ENCODE assay signal across 8 cellular contexts in the genomic region with DNA sequence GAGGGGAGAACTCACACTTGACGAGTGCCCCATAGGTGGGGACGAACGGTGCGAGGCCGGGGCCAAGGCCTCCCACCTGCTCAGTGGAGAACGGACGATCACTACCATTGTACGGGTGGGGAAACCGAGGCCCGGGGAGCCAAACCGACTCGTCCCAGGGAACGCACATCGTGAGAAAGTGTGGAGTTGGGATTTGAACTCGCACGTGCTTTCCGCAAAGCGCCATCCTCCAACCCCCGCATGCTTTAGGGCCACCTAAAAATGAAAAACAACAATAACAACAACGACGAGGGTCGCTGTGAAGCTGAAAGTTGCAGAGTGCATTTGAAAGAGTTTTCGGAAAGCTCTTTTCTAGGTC. TPM values are rescaled to one million over a fixed set of nuclear protein-coding genes. Genes with fewer than 3 reads are reported as not detected.
DNase-seq lines count a peak whose midpoint lies in the region; ATAC-seq and TF ChIP-seq lines count a peak whose summit lies in the region.

No MANE protein-coding gene starts in this region.

- H3K4me3 ChIP-seq in ascending aorta: peak overlapping the region; percentile 91 to 100
- H3K4me3 ChIP-seq in kidney epithelial cell (ENCODE audit: low read depth, low read length): peak overlapping the region; percentile 67
- peak overlapping the region; percentile 71 to 83 for H3K4me3 ChIP-seq in testis

- H3K27me3 ChIP-seq in ascending aorta (no peaks in the 10 kb centered on the region), kidney epithelial cell (ENCODE audit: control insufficient read depth, insufficient read depth, low read length) (peaks cover 2% of the 10 kb centered on the region), testis (no peaks in the 10 kb centered on the region)

- peaks cover 49% of the 10 kb centered on the region for H3K4me1 Mint-ChIP-seq in T-helper 1 cell treated with Interleukin-12 subunit alpha and Interleukin-12 subunit beta and Interleukin-4 antibody, amounts not matched to agents 30 μg/mL and 1 μg/mL, for 36 hours (ENCODE audit: low read depth)

- H3K9me3 Mint-ChIP-seq in T-helper 1 cell treated with Interleukin-12 subunit alpha and Interleukin-12 subunit beta and Interleukin-4 antibody, amounts not matched to agents 30 μg/mL and 1 μg/mL, for 36 hours: no peaks in the 10 kb centered on the region

- DNase-seq in T-helper 1 cell (no peak), ascending aorta (ENCODE audit: low spot score in 2 of 2) (no peak), kidney epithelial cell (ENCODE audit: low read depth) (no peak), testis (no peak), A172 (ENCODE audit: low spot score) (no peak), COR-L47 (lab: John Stamatoyannopoulos, UW) (no peak)

- H3K36me3 ChIP-seq in ascending aorta (peaks cover 0 to under 1% of the 10 kb centered on the region in 2 donors), kidney epithelial cell (ENCODE audit: control insufficient read depth, insufficient read depth, low read length) (no peaks in the 10 kb centered on the region), testis (ENCODE audit: low read depth, missing control alignments) (no peaks in the 10 kb centered on the region)

- WGBS in testis, 2 donors: 1% methylated on average over 17 to 23 of the region's 23 CpGs

- H3K9me3 ChIP-seq in ascending aorta (no peaks in the 10 kb centered on the region), testis (no peaks in the 10 kb centered on the region)

- no peak for TF ChIP-seq POLR2A in testis (IDR thresholded peaks at IDR 0.05)

- H3K27ac Mint-ChIP-seq in T-helper 1 cell treated with Interleukin-12 subunit alpha and Interleukin-12 subunit beta and Interleukin-4 antibody, amounts not matched to agents 30 μg/mL and 1 μg/mL, for 36 hours: peak overlapping the region; percentile 90

- H3K4me1 ChIP-seq in ascending aorta (peaks cover 12% of the 10 kb centered on the region in 2 donors), testis (peaks cover 3% of the 10 kb centered on the region)

- ATAC-seq in GM19395 (IDR thresholded peaks at IDR 0.05; ENCODE audit: unreplicated experiment): no peak

- H3K27me3 Mint-ChIP-seq in T-helper 1 cell treated with Interleukin-12 subunit alpha and Interleukin-12 subunit beta and Interleukin-4 antibody, amounts not matched to agents 30 μg/mL and 1 μg/mL, for 36 hours (ENCODE audit: low read depth): no peaks in the 10 kb centered on the region

- H3K36me3 Mint-ChIP-seq in T-helper 1 cell treated with Interleukin-12 subunit alpha and Interleukin-12 subunit beta and Interleukin-4 antibody, amounts not matched to agents 30 μg/mL and 1 μg/mL, for 36 hours (ENCODE audit: low read depth): peaks cover 46% of the 10 kb centered on the region

- peak overlapping the region; percentile 94 for H3K4me3 Mint-ChIP-seq in T-helper 1 cell treated with Interleukin-12 subunit alpha and Interleukin-12 subunit beta and Interleukin-4 antibody, amounts not matched to agents 30 μg/mL and 1 μg/mL, for 36 hours

- TF ChIP-seq CTCF in ascending aorta (IDR thresholded peaks at IDR 0.05): no peak
- TF ChIP-seq CTCF in kidney epithelial cell (IDR thresholded peaks at IDR 0.05; ENCODE audit: insufficient read depth, low read length, poor library complexity, severe bottlenecking): no peak
- no peak for TF ChIP-seq CTCF in testis (IDR thresholded peaks at IDR 0.05)

- intact Hi-C loops in ascending aorta (cut with DNase I): loop anchor here (5.0 kb wide), 3 partner anchors 194 to 446 kb away; a partner anchor contains a TSS
- intact Hi-C loops in testis (cut with DNase I; ENCODE audit: low total_unique reads): no loop called here

- H3K27ac ChIP-seq in ascending aorta (peak overlapping the region; percentile 73 to 90), testis (peak overlapping the region; percentile 48 to 75)

RNA-seq across cellular contexts. Expression of a gene that starts 0.5 kb away (rescaled TPM):
- total RNA-seq in ascending aorta (178 TPM), kidney epithelial cell (72.2 and 81.5 TPM in 2 replicates), testis (10 to 100 TPM; 51.2 to 56.3 TPM)
- polyA plus RNA-seq in testis (ENCODE audit: insufficient read depth, low read depth, low replicate concordance): 33.2 TPM
- 72.5 and 108 TPM in 2 replicates for total RNA-seq in A172 (2014; rRNA removed; shearing (Covaris generic))

RNA-seq across cellular contexts. Expression of a gene that starts 6.4 kb away (rescaled TPM):
- total RNA-seq in ascending aorta (not detected), kidney epithelial cell (0.27 TPM in 1 of 2 replicates, not detected in the other), testis (under 1 TPM in 1 of 2 donors, not detected in 1; 0.87 TPM)
- 3.6 TPM for polyA plus RNA-seq in testis (ENCODE audit: insufficient read depth, low read depth, low replicate concordance)
- not detected in 2 replicates for total RNA-seq in A172 (2014; rRNA removed; shearing (Covaris generic))

RNA-seq across cellular contexts. Expression of a gene that starts 23.4 kb away (rescaled TPM):
- total RNA-seq in ascending aorta (956 TPM), kidney epithelial cell (1,699 and 2,835 TPM in 2 replicates), testis (1,000 to 10,000 TPM in 1 of 2 donors, 100 to 1,000 TPM in 1; 869 to 1,199 TPM)
- 1,270 TPM for polyA plus RNA-seq in testis (ENCODE audit: insufficient read depth, low read depth, low replicate concordance)
- total RNA-seq in A172 (2014; rRNA removed; shearing (Covaris generic)): 1,133 and 1,859 TPM in 2 replicates

RNA-seq across cellular contexts. Expression of a gene that starts 38.6 kb away (rescaled TPM):
- total RNA-seq in ascending aorta (not detected), kidney epithelial cell (not detected in 2 replicates), testis (10 to 100 TPM; 23.1 to 55.3 TPM)
- 71.0 TPM for polyA plus RNA-seq in testis (ENCODE audit: insufficient read depth, low read depth, low replicate concordance)
- not detected in 2 replicates for total RNA-seq in A172 (2014; rRNA removed; shearing (Covaris generic))

RNA-seq across cellular contexts. Expression of a gene that starts 39.0 kb away (rescaled TPM):
- not detected for total RNA-seq in ascending aorta
- not detected in 2 replicates for total RNA-seq in kidney epithelial cell
- 10 to 100 TPM; 33.6 to 68.4 TPM for total RNA-seq in testis
- polyA plus RNA-seq in testis (ENCODE audit: insufficient read depth, low read depth, low replicate concordance): 198 TPM
- not detected in 2 replicates for total RNA-seq in A172 (2014; rRNA removed; shearing (Covaris generic))
